Comparison of ENCODE assay signal across 9 cellular contexts in the genomic region with DNA sequence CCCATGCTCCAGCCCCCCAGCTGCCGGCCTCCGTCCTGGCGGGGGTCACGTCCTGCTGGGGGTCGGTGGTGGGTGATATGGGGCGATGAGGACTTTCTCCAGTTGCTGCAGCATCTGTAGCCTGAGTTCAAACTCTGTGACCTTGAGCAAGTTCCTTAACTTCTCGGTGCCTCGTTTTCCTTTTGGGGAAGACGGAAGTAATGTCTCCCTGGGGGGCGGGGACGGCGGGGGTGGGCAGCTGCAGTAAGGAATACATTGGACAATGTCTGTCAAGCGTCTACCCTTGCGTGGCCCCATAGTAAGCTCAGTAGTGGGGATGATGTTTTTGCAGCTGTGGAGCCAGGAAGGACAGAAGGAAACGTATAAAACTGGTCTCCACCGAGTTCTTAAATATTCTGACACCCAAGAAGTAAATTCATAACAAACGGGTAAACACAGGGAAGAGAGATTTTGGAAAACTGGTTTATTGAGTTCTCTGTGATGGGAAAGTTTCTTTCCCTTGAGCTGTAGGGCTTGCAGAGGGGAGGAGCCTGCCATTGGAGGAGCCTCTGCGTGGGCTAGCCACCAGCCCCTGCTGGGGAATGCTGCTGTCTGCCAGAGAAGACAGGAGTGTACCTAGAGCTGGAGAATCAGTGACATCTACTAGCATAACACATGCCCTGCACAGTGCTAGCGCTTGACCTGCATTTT. TPM values are rescaled to one million over a fixed set of nuclear protein-coding genes. Genes with fewer than 3 reads are reported as not detected.
DNase-seq lines count a peak whose midpoint lies in the region; ATAC-seq lines count a peak whose summit lies in the region.
"Had no signal": no experiment of that assay in that cellular context is flagged by ENCODE, and none has a peak within 500 bp of the region (broad histone marks: within the 10 kb centered on the region; RNA-seq: fewer than 3 reads in every experiment).

No MANE protein-coding gene starts in this region.

- peaks cover 17% of the 10 kb centered on the region for H3K27me3 Mint-ChIP-seq in CD4-positive, CD25-positive, alpha-beta regulatory T cell
- no peaks in the 10 kb centered on the region for H3K27me3 Mint-ChIP-seq in IgD-negative memory B cell
- H3K27me3 Mint-ChIP-seq in central memory CD8-positive, alpha-beta T cell: no peaks in the 10 kb centered on the region

- H3K27ac ChIP-seq in CD4-positive, CD25-positive, alpha-beta regulatory T cell (ENCODE audit: insufficient read depth, low read length, poor library complexity, severe bottlenecking): peak overlapping the region; percentile 90
- peak overlapping the region; percentile 94 for H3K27ac ChIP-seq in muscle layer of colon (ENCODE audit: low read depth, low read length)

- DNase-seq in CD4-positive, CD25-positive, alpha-beta regulatory T cell: peak in 1 of 3 donors; percentile 22
- DNase-seq in central memory CD8-positive, alpha-beta T cell (ENCODE audit: low spot score in 2 of 2): no peak
- no peak for DNase-seq in stimulated activated CD4-positive, alpha-beta T cell treated with anti-CD3 and anti-CD28 coated beads, Interleukin-1b, Interleukin-23, amount 100 ng/mL, for 48 hours
- DNase-seq in SKM-1 treated with dmso at 0.1 percent for 144 hours (lab: John Stamatoyannopoulos, UW; ENCODE audit: unreplicated experiment): no peak

- peaks cover 0 to 2% (median 0%) of the 10 kb centered on the region in 7 donors for H3K9me3 Mint-ChIP-seq in CD4-positive, CD25-positive, alpha-beta regulatory T cell
- no peaks in the 10 kb centered on the region for H3K9me3 Mint-ChIP-seq in IgD-negative memory B cell
- H3K9me3 Mint-ChIP-seq in central memory CD8-positive, alpha-beta T cell: no peaks in the 10 kb centered on the region

- H3K27me3 ChIP-seq in CD4-positive, CD25-positive, alpha-beta regulatory T cell (ENCODE audit: control insufficient read depth, insufficient read depth, low read length): no peaks in the 10 kb centered on the region
- H3K27me3 ChIP-seq in muscle layer of colon (ENCODE audit: control insufficient read depth in 1 of 2, insufficient read depth in 2 of 2, low read length in 2 of 2): no peaks in the 10 kb centered on the region

- peak overlapping the region; percentile 62 for H3K4me3 ChIP-seq in CD4-positive, CD25-positive, alpha-beta regulatory T cell (ENCODE audit: low read depth, low read length)
- H3K4me3 ChIP-seq in muscle layer of colon (ENCODE audit: low read depth in 1 of 2, low read length in 2 of 2): peak overlapping the region; percentile 80 to 89

- peaks cover 12 to 48% (median 33%) of the 10 kb centered on the region in 4 donors for H3K4me1 Mint-ChIP-seq in CD4-positive, CD25-positive, alpha-beta regulatory T cell
- H3K4me1 Mint-ChIP-seq in IgD-negative memory B cell: peaks cover 36 to 38% (median 38%) of the 10 kb centered on the region in 3 donors
- peaks cover 26% of the 10 kb centered on the region for H3K4me1 Mint-ChIP-seq in central memory CD8-positive, alpha-beta T cell

- H3K4me3 Mint-ChIP-seq in CD4-positive, CD25-positive, alpha-beta regulatory T cell: peak overlapping the region; percentile 85 to 95 (median 90)
- peak overlapping the region; percentile 84 to 97 (median 89) for H3K4me3 Mint-ChIP-seq in IgD-negative memory B cell
- peak overlapping the region; percentile 82 for H3K4me3 Mint-ChIP-seq in central memory CD8-positive, alpha-beta T cell

- ATAC-seq in CD4-positive, CD25-positive, alpha-beta regulatory T cell (ENCODE audit: low read depth in 2 of 2): no peak
- no peak for ATAC-seq in central memory CD8-positive, alpha-beta T cell (replicated peaks; ENCODE audit: extremely low read depth, poor library complexity, severe bottlenecking)
- no peak for ATAC-seq in GM21381 (IDR thresholded peaks at IDR 0.05; ENCODE audit: unreplicated experiment)
- no peak for ATAC-seq in HG02678 (IDR thresholded peaks at IDR 0.05; ENCODE audit: unreplicated experiment)

- peak overlapping the region; percentile 80 to 93 (median 92) for H3K27ac Mint-ChIP-seq in CD4-positive, CD25-positive, alpha-beta regulatory T cell
- H3K27ac Mint-ChIP-seq in IgD-negative memory B cell: peak overlapping the region; percentile 92 to 99 (median 96)
- peak overlapping the region; percentile 89 for H3K27ac Mint-ChIP-seq in central memory CD8-positive, alpha-beta T cell (ENCODE audit: low read depth)

- peaks cover 9% of the 10 kb centered on the region for H3K36me3 Mint-ChIP-seq in CD4-positive, CD25-positive, alpha-beta regulatory T cell
- no peaks in the 10 kb centered on the region for H3K36me3 Mint-ChIP-seq in IgD-negative memory B cell
- peaks cover 19% of the 10 kb centered on the region for H3K36me3 Mint-ChIP-seq in central memory CD8-positive, alpha-beta T cell (ENCODE audit: insufficient read depth)

- peak overlapping the region; percentile 52 for H3K9ac ChIP-seq in muscle layer of colon (ENCODE audit: low read length)

- H3K36me3 ChIP-seq in CD4-positive, CD25-positive, alpha-beta regulatory T cell (ENCODE audit: control insufficient read depth, insufficient read depth, low read length): peaks cover 6% of the 10 kb centered on the region
- no peaks in the 10 kb centered on the region for H3K36me3 ChIP-seq in muscle layer of colon (ENCODE audit: insufficient read depth, low read length)

- H3K4me1 ChIP-seq in CD4-positive, CD25-positive, alpha-beta regulatory T cell (ENCODE audit: control insufficient read depth, insufficient read depth, low read length, poor library complexity, severe bottlenecking): peaks cover 41% of the 10 kb centered on the region
- peaks cover 40% of the 10 kb centered on the region for H3K4me1 ChIP-seq in muscle layer of colon (ENCODE audit: insufficient read depth, low read length)

- H3K9me3 ChIP-seq in CD4-positive, CD25-positive, alpha-beta regulatory T cell (ENCODE audit: control insufficient read depth in 2 of 2, low read length in 2 of 2): no peaks in the 10 kb centered on the region
- H3K9me3 ChIP-seq in muscle layer of colon (ENCODE audit: low read length): no peaks in the 10 kb centered on the region

RNA-seq across cellular contexts. Expression of a gene that starts 1.0 kb away (rescaled TPM):
- 38.7 TPM for total RNA-seq in CD4-positive, CD25-positive, alpha-beta regulatory T cell
- 10 to 100 TPM; 39.8 to 47.3 (median 40.9) TPM for polyA plus RNA-seq in CD4-positive, CD25-positive, alpha-beta regulatory T cell
- polyA plus RNA-seq in IgD-negative memory B cell: 59.8 TPM

RNA-seq across cellular contexts. Expression of a gene that starts 23.0 kb away (rescaled TPM):
- not detected for total RNA-seq in CD4-positive, CD25-positive, alpha-beta regulatory T cell
- polyA plus RNA-seq in CD4-positive, CD25-positive, alpha-beta regulatory T cell: not detected
- not detected for polyA plus RNA-seq in IgD-negative memory B cell
- total RNA-seq: lung microvascular endothelial cell had no signal
